In genomic region chr7:147012670-147013069, GRCh38 we compare ENCODE assay signal across 40 cellular contexts.
"Had no signal": no experiment of that assay in that cellular context is flagged by ENCODE, and none has a peak within 500 bp of the region (broad histone marks: within the 10 kb centered on the region; RNA-seq: fewer than 3 reads in every experiment).

No MANE protein-coding gene starts in this region.

- H3K36me3 ChIP-seq: adrenal gland, cardiac muscle cell had no signal

- ATAC-seq: activated CD8-positive, alpha-beta T cell treated with anti-CD3 and anti-CD28 coated beads for 36 hours; activated naive CD8-positive, alpha-beta T cell treated with anti-CD3 and anti-CD28 coated beads, Interleukin-2, amount 50 U/mL, for 24 hours; activated T-cell treated with anti-CD3 and anti-CD28 coated beads, Interleukin-2, amount 50 U/mL, for 4 hours; activated T-cell treated with anti-CD3 and anti-CD28 coated beads, Interleukin-2, amount 50 U/mL, for 72 hours; activated T-helper 17 cell treated with anti-CD3 and anti-CD28 coated beads, Interleukin-2, amount 50 U/mL, for 72 hours had no signal

- H3K27me3 ChIP-seq: adrenal gland, cardiac muscle cell had no signal

- DNase-seq: activated B cell treated with CpG ODN at 0.5 μM for 24 hours; activated CD4-positive, alpha-beta memory T cell treated with anti-CD3 and anti-CD28 coated beads for 36 hours; activated CD4-positive, alpha-beta T cell treated with anti-CD3 and anti-CD28 coated beads for 4 hours; activated CD4-positive, alpha-beta T cell treated with anti-CD3 and anti-CD28 coated beads, Interleukin-2, amount 10 ng/mL, durations not matched to agents 24 days and 14 days; activated CD4-positive, alpha-beta T cell treated with anti-CD3 and anti-CD28 coated beads, Interleukin-2, amount 50 U/mL, for 1 hour; activated CD4-positive, alpha-beta T cell treated with anti-CD3 and anti-CD28 coated beads, Interleukin-2, amount 50 U/mL, for 4 hours; activated CD4-positive, CD25-positive, alpha-beta regulatory T cell treated with anti-CD3 and anti-CD28 coated beads, Interleukin-2, amount 50 U/mL, for 72 hours; activated CD8-positive, alpha-beta memory T cell treated with anti-CD3 and anti-CD28 coated beads, Interleukin-2, amount 50 U/mL, for 4 hours; activated CD8-positive, alpha-beta T cell treated with anti-CD3 and anti-CD28 coated beads for 36 hours; activated effector memory CD4-positive, alpha-beta T cell treated with anti-CD3 and anti-CD28 coated beads, Interleukin-2, amount 50 U/mL, for 16 hours; activated gamma-delta T cell treated with Interleukin-2 at 50 U/mL for 16 hours; activated naive CD4-positive, alpha-beta T cell; activated naive CD4-positive, alpha-beta T cell treated with anti-CD3 and anti-CD28 coated beads for 36 hours; activated naive CD8-positive, alpha-beta T cell treated with anti-CD3 and anti-CD28 coated beads, Interleukin-2, amount 10 ng/mL, durations not matched to agents 7 days and 5 days; activated naive CD8-positive, alpha-beta T cell treated with anti-CD3 and anti-CD28 coated beads, Interleukin-2, amount 50 U/mL, for 24 hours; activated T-cell treated with anti-CD3 and anti-CD28 coated beads for 4 hours; activated T-cell treated with anti-CD3 and anti-CD28 coated beads, Interleukin-2, amount 50 U/mL, for 1 hour; activated T-cell treated with anti-CD3 and anti-CD28 coated beads, Interleukin-2, amount 50 U/mL, for 4 hours; activated T-cell treated with anti-CD3 and anti-CD28 coated beads, Interleukin-2, amount 50 U/mL, for 72 hours; adrenal gland; amniotic stem cell; aorta; caudate nucleus; cerebellar nuclear complex; T-helper 1 cell; T-helper 2 cell; T-helper 9 cell had no signal

- H3K27ac Mint-ChIP-seq: activated B cell treated with CpG ODN at 0.5 μM for 24 hours; activated CD4-positive, alpha-beta memory T cell treated with anti-CD3 and anti-CD28 coated beads for 36 hours; activated CD4-positive, alpha-beta T cell treated with anti-CD3 and anti-CD28 coated beads, Interleukin-2, amount 10 ng/mL, durations not matched to agents 24 days and 14 days; activated CD8-positive, alpha-beta T cell treated with anti-CD3 and anti-CD28 coated beads for 36 hours; activated naive CD4-positive, alpha-beta T cell treated with anti-CD3 and anti-CD28 coated beads for 36 hours; activated naive CD4-positive, alpha-beta T cell treated with anti-CD3 and anti-CD28 coated beads, Interleukin-2, amount 50 U/mL, for 24 hours; activated naive CD8-positive, alpha-beta T cell; activated naive CD8-positive, alpha-beta T cell treated with anti-CD3 and anti-CD28 coated beads, Interleukin-2, amount 10 ng/mL, durations not matched to agents 7 days and 5 days; activated naive CD8-positive, alpha-beta T cell treated with anti-CD3 and anti-CD28 coated beads, Interleukin-2, amount 50 U/mL, for 24 hours; activated T-cell treated with anti-CD3 and anti-CD28 coated beads, Interleukin-2, amount 50 U/mL, for 72 hours; activated T-helper 1 cell treated with anti-CD3 and anti-CD28 coated beads, Interleukin-12 subunit alpha, Interleukin-12 subunit beta, Interleukin-2, Interleukin-4 antibody, amounts not matched to agents 30 ng/mL and 10 ng/mL and 1 ng/mL, durations not matched to agents 14 hours and 24 hours and 36 hours; activated T-helper 17 cell treated with anti-CD3 and anti-CD28 coated beads, Interleukin-2, amount 50 U/mL, for 72 hours; T-helper 1 cell treated with Interleukin-12 subunit alpha and Interleukin-12 subunit beta and Interleukin-4 antibody, amounts not matched to agents 30 μg/mL and 1 μg/mL, for 36 hours; T-helper 2 cell treated with Interferon-gamma antibody and Interleukin-4, amounts not matched to agents 5 μg/mL and 100 μg/mL, for 36 hours had no signal

- H3K4me3 Mint-ChIP-seq: activated B cell treated with CpG ODN at 0.5 μM for 24 hours; activated CD4-positive, alpha-beta memory T cell treated with anti-CD3 and anti-CD28 coated beads for 36 hours; activated CD4-positive, alpha-beta T cell treated with anti-CD3 and anti-CD28 coated beads, Interleukin-2, amount 10 ng/mL, durations not matched to agents 24 days and 14 days; activated CD8-positive, alpha-beta T cell treated with anti-CD3 and anti-CD28 coated beads for 36 hours; activated naive CD4-positive, alpha-beta T cell treated with anti-CD3 and anti-CD28 coated beads for 36 hours; activated naive CD4-positive, alpha-beta T cell treated with anti-CD3 and anti-CD28 coated beads, Interleukin-2, amount 50 U/mL, for 24 hours; activated naive CD8-positive, alpha-beta T cell; activated naive CD8-positive, alpha-beta T cell treated with anti-CD3 and anti-CD28 coated beads, Interleukin-2, amount 10 ng/mL, durations not matched to agents 7 days and 5 days; activated naive CD8-positive, alpha-beta T cell treated with anti-CD3 and anti-CD28 coated beads, Interleukin-2, amount 50 U/mL, for 24 hours; activated T-cell treated with anti-CD3 and anti-CD28 coated beads, Interleukin-2, amount 50 U/mL, for 4 hours; activated T-cell treated with anti-CD3 and anti-CD28 coated beads, Interleukin-2, amount 50 U/mL, for 72 hours; activated T-helper 1 cell treated with anti-CD3 and anti-CD28 coated beads, Interleukin-12 subunit alpha, Interleukin-12 subunit beta, Interleukin-2, Interleukin-4 antibody, amounts not matched to agents 30 ng/mL and 10 ng/mL and 1 ng/mL, durations not matched to agents 14 hours and 24 hours and 36 hours; activated T-helper 17 cell treated with anti-CD3 and anti-CD28 coated beads, Interleukin-2, amount 50 U/mL, for 72 hours; brain; central memory CD8-positive, alpha-beta T cell; T-helper 1 cell treated with Interleukin-12 subunit alpha and Interleukin-12 subunit beta and Interleukin-4 antibody, amounts not matched to agents 30 μg/mL and 1 μg/mL, for 36 hours; T-helper 2 cell treated with Interferon-gamma antibody and Interleukin-4, amounts not matched to agents 5 μg/mL and 100 μg/mL, for 36 hours had no signal

- H3K9me3 ChIP-seq: adrenal gland had no signal

- H3K4me1 Mint-ChIP-seq: activated B cell treated with CpG ODN at 0.5 μM for 24 hours; activated CD4-positive, alpha-beta T cell treated with anti-CD3 and anti-CD28 coated beads, Interleukin-2, amount 10 ng/mL, durations not matched to agents 24 days and 14 days; activated naive CD4-positive, alpha-beta T cell treated with anti-CD3 and anti-CD28 coated beads, Interleukin-2, amount 50 U/mL, for 24 hours; activated naive CD8-positive, alpha-beta T cell treated with anti-CD3 and anti-CD28 coated beads, Interleukin-2, amount 10 ng/mL, durations not matched to agents 7 days and 5 days; activated naive CD8-positive, alpha-beta T cell treated with anti-CD3 and anti-CD28 coated beads, Interleukin-2, amount 50 U/mL, for 24 hours; activated T-helper 17 cell treated with anti-CD3 and anti-CD28 coated beads, Interleukin-2, amount 50 U/mL, for 72 hours; central memory CD8-positive, alpha-beta T cell had no signal

- H3K27ac ChIP-seq: adrenal gland, cardiac muscle cell, VCaP had no signal

- H3K4me3 ChIP-seq: adrenal gland, cardiac muscle cell had no signal

- FAIRE-seq: astrocyte, bronchial epithelial cell, TTC549 had no signal

- H3K27me3 Mint-ChIP-seq: activated B cell treated with CpG ODN at 0.5 μM for 24 hours; activated CD4-positive, alpha-beta memory T cell treated with anti-CD3 and anti-CD28 coated beads for 36 hours; activated CD4-positive, alpha-beta T cell treated with anti-CD3 and anti-CD28 coated beads, Interleukin-2, amount 10 ng/mL, durations not matched to agents 24 days and 14 days; activated CD8-positive, alpha-beta T cell treated with anti-CD3 and anti-CD28 coated beads for 36 hours; activated naive CD4-positive, alpha-beta T cell treated with anti-CD3 and anti-CD28 coated beads, Interleukin-2, amount 50 U/mL, for 24 hours; activated naive CD8-positive, alpha-beta T cell; activated naive CD8-positive, alpha-beta T cell treated with anti-CD3 and anti-CD28 coated beads, Interleukin-2, amount 10 ng/mL, durations not matched to agents 7 days and 5 days; activated naive CD8-positive, alpha-beta T cell treated with anti-CD3 and anti-CD28 coated beads, Interleukin-2, amount 50 U/mL, for 24 hours; activated T-helper 17 cell treated with anti-CD3 and anti-CD28 coated beads, Interleukin-2, amount 50 U/mL, for 72 hours; brain; central memory CD8-positive, alpha-beta T cell had no signal

- H3K4me1 ChIP-seq: adrenal gland had no signal

- H3K36me3 Mint-ChIP-seq: activated CD4-positive, alpha-beta memory T cell treated with anti-CD3 and anti-CD28 coated beads for 36 hours; activated naive CD4-positive, alpha-beta T cell treated with anti-CD3 and anti-CD28 coated beads, Interleukin-2, amount 50 U/mL, for 24 hours; activated naive CD8-positive, alpha-beta T cell; activated naive CD8-positive, alpha-beta T cell treated with anti-CD3 and anti-CD28 coated beads, Interleukin-2, amount 10 ng/mL, durations not matched to agents 7 days and 5 days; brain had no signal

- H3K9me3 Mint-ChIP-seq: activated CD4-positive, alpha-beta T cell treated with anti-CD3 and anti-CD28 coated beads, Interleukin-2, amount 10 ng/mL, durations not matched to agents 24 days and 14 days; activated naive CD4-positive, alpha-beta T cell treated with anti-CD3 and anti-CD28 coated beads for 36 hours; activated T-helper 1 cell treated with anti-CD3 and anti-CD28 coated beads, Interleukin-12 subunit alpha, Interleukin-12 subunit beta, Interleukin-2, Interleukin-4 antibody, amounts not matched to agents 30 ng/mL and 10 ng/mL and 1 ng/mL, durations not matched to agents 14 hours and 24 hours and 36 hours had no signal
